In the genomic region with DNA sequence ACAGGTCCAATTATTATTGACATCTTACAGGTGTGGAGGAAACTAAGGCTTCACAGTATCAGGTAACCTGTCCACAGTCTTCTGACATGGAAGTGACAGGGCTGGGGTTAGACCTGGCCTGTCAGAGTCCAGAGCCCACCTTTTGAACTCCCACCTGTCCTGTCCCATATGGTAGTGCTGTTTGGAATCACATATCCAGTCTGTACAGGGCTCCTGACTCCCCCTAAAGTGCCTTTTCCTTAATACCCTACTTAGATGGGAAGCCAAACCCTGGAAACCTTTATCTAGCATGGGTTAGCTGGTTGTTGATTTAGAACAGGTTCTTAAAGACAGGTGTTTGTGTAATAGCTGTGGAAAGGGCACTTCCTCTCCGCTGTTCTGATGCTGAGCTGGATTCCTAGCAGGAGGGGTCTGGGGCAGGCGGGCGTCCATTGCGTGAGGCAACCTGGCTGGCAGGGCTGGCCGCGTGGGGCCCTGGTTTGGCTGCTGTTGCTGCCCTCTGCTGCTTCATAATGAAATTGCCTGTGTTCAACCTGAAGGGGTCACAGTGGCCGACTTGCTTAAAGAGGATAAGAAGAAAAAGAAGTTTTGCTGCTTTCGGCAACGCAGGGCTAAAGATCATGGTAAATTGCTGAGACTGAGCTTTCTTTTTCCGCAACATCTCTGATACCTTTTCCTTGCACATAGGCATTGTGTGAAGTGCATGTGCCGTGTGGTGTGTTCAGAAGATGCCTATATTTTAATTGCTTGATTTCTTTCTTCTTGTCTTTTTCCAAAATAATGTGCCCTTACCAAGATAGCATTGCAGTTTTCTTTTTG, we compare ENCODE assay signal across 8 cellular contexts.
DNase-seq lines count a peak whose midpoint lies in the region; ATAC-seq, FAIRE-seq and TF ChIP-seq lines count a peak whose summit lies in the region.

No MANE protein-coding gene starts in this region.

- H3K27me3 ChIP-seq in WERI-Rb-1 (ENCODE audit: insufficient read depth, low read depth, severe bottlenecking) = no peaks in the 10 kb centered on the region
- H3K27me3 ChIP-seq in mammary epithelial cell (ENCODE audit: insufficient read depth, low read length) = peaks cover 2% of the 10 kb centered on the region

- no peak overlapping the region for H3K4me2 ChIP-seq in mammary epithelial cell (ENCODE audit: insufficient read depth, low read depth, low read length)

- intact Hi-C loops in mammary epithelial cell (cut with micrococcal nuclease) = loop anchor here (1.0 to 10.0 kb wide), 7 partner anchors 43 to 598 kb away; no protein-coding TSS in a partner anchor

- BruUV-seq in mammary epithelial cell (replicated peaks; lab: Mats Ljungman, UMichigan) = no TSS peak

- FAIRE-seq in H54 (lab: Jason Lieb, UNC) = no peak

- peak; percentile 75 for TF ChIP-seq CTCF in WERI-Rb-1 (IDR thresholded peaks at IDR 0.05; ENCODE audit: low read depth, low read length)
- peak; percentile 67 to 84 for TF ChIP-seq CTCF in mammary epithelial cell (conservative IDR thresholded peaks at IDR 0.05 in 1 of 2, IDR thresholded peaks at IDR 0.05 in 1 of 2; ENCODE audit: extremely low read depth in 1 of 2, insufficient read depth in 1 of 2, low read depth in 1 of 2, low read length in 2 of 2)

- no peaks in the 10 kb centered on the region for H3K79me2 ChIP-seq in mammary epithelial cell (ENCODE audit: insufficient read depth, low read length)

- H2AFZ ChIP-seq in mammary epithelial cell (ENCODE audit: low read depth, low read length) = peak overlapping the region; percentile 22

- no peak for ATAC-seq in HG02840 (IDR thresholded peaks at IDR 0.05; ENCODE audit: low FRiP score, unreplicated experiment)

- TF ChIP-seq POLR2A in H54 (IDR thresholded peaks at IDR 0.05; ENCODE audit: low read depth, low read length) = no peak

- H3K36me3 ChIP-seq in WERI-Rb-1 (no peaks in the 10 kb centered on the region), mammary epithelial cell (ENCODE audit: insufficient read depth, low read length) (no peaks in the 10 kb centered on the region)

- no peaks in the 10 kb centered on the region for H3K4me1 ChIP-seq in mammary epithelial cell (ENCODE audit: insufficient read depth, low read length)

- no peak overlapping the region for H3K27ac ChIP-seq in WERI-Rb-1
- H3K27ac ChIP-seq in mammary epithelial cell (ENCODE audit: insufficient read depth, low read depth, low read length) = no peak overlapping the region

- in situ Hi-C loops in mammary epithelial cell (cut with MboI; ENCODE audit: low sequenced_read_pairs in 2 of 2) = loop anchor here (5.0 to 10.0 kb wide), 2 partner anchors 333 to 335 kb away; no protein-coding TSS in a partner anchor

- H4K20me1 ChIP-seq in mammary epithelial cell (ENCODE audit: insufficient read depth, low read length) = no peaks in the 10 kb centered on the region

- H3K9me3 ChIP-seq in WERI-Rb-1 (ENCODE audit: severe bottlenecking) (no peaks in the 10 kb centered on the region), mammary epithelial cell (replicated peaks; ENCODE audit: insufficient read depth, low read length) (no peaks in the 10 kb centered on the region)

- CTCF ChIA-PET in mammary epithelial cell (lab: Charles Lee; ENCODE audit: low non-redundant PET) = no interaction called here

- no peak overlapping the region for H3K4me3 ChIP-seq in WERI-Rb-1 (ENCODE audit: low read depth, low read length)
- no peak overlapping the region for H3K4me3 ChIP-seq in mammary epithelial cell (replicated peaks in 1 of 3; ENCODE audit: insufficient read depth in 1 of 3, low read depth in 2 of 3, low read length in 3 of 3)

- no peak overlapping the region for H3K9ac ChIP-seq in mammary epithelial cell (ENCODE audit: insufficient read depth, low read length)

- WGBS in mammary epithelial cell (ENCODE audit: low coverage, missing lambda C conversion rate) = 22% methylated on average over 8 of the region's 11 CpGs

- dilution Hi-C loops in mammary epithelial cell (cut with HindIII; ENCODE audit: low sequenced_read_pairs) = loop anchor here (5.0 kb wide), 1 partner anchor 77 kb away; no protein-coding TSS in a partner anchor

- DNase-seq in DMS79 treated with DMSO at 0.1 percent for 48 hours (lab: John Stamatoyannopoulos, UW) (peak; percentile 37), H54 (ENCODE audit: insufficient read length, low spot score) (peak; percentile 48), NCI-H2029 treated with DMSO at 0.1 percent for 48 hours (lab: John Stamatoyannopoulos, UW) (peak; percentile 53), WERI-Rb-1 (peak; percentile 80), mammary epithelial cell (peak; percentile 21), iris pigment epithelial cell (ENCODE audit: low read depth) (peak; percentile 66)
- peak; percentile 74 for DNase-seq in stimulated activated CD4-positive, alpha-beta T cell treated with anti-CD3 and anti-CD28 coated beads, Interleukin-15, amount 100 ng/mL, for 24 hours

Comparison
In these comparisons a context has a peak if more than half of its experiments do, and no peak if none do; other contexts are left out.
1. DNase-seq: peak in every context shown above with its lines; median percentile 80 in WERI-Rb-1; 74 in stimulated activated CD4-positive, alpha-beta T cell treated with anti-CD3 and anti-CD28 coated beads, Interleukin-15, amount 100 ng/mL, for 24 hours; 66 in iris pigment epithelial cell; 53 in NCI-H2029 treated with DMSO at 0.1 percent for 48 hours; 48 in H54; 37 in DMS79 treated with DMSO at 0.1 percent for 48 hours; 21 in mammary epithelial cell.